In the genomic region with DNA sequence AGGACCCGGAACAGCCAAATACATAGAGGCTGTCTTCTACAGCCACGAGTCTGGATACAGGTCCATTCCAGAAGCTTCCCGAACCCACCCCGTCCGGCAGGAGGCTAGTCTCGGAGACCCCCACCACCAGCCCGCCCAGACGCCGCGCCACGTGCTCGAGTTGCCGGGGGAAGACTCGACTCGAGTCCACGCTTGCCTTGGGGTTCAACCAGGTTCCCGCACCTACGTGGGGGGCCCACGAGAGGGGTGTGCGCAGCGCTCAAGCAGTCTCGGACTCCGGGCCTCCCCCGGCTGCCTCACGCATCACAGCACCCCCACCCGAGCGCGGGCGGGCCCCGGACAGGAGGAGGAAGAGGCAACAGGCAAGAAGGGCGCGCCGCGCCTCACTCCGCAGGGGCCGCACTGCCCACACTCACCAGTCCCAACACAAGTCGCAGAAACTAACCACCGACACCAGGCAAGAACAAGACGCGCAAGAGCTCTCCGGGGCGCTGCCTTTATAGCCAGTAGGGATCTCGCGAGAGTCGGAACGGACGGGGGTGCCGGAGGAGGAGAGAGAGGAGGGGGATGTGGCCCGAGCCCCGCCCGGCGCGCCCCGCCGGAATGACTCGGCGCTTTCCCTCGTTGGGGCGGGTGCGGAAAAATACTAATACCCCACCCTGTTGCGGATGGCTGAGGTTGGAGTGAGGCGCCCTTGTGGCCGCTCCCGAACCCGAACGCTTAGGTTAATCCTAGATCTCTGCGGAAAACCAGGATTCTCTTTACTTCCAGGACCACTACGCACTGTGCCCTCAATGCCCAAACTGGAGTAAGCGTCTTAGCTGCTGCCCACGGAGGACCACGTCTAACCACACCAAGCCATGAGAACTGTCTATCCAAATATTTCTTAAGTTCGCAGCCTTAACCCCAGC, we compare ENCODE assay signal across 1 cellular context.
A peak's percentile ranks its signal among the peaks of the same experiment; 100 is the strongest.
TF ChIP-seq lines count a peak whose summit lies in the region.

A gene (minus strand): TSS at position 472 of the 911 bp plus-strand sequence. CDS start 2,841 bp downstream, outside the sequence.

TF ChIP-seq in H1, 55 proteins besides CTCF, POLR2A, EP300 and RAD21:
- TF ChIP-seq FOSL1 (IDR thresholded peaks at IDR 0.05; ENCODE audit: insufficient read depth, low read depth, low read length), result 0 out of 2 replicates have a peak, but pooled peaks have one; percentile 1
- no peak for TF ChIP-seq HDAC6 (IDR thresholded peaks at IDR 0.05; ENCODE audit: low read depth, low read length)
- peak; percentile 98 for TF ChIP-seq BACH1 (IDR thresholded peaks at IDR 0.05; ENCODE audit: low read length)
- peak; percentile 10 for TF ChIP-seq SAP30 (IDR thresholded peaks at IDR 0.05; ENCODE audit: insufficient read depth, insufficient replicate concordance, low read length)
- peak; percentile 99 for TF ChIP-seq TBP (IDR thresholded peaks at IDR 0.05; ENCODE audit: low read depth, low read length)
- TF ChIP-seq CHD2 (IDR thresholded peaks at IDR 0.05; ENCODE audit: low read length), result peak; percentile 100
- peak; percentile 99 for TF ChIP-seq TAF7 (optimal IDR thresholded peaks at IDR 0.05; ENCODE audit: borderline replicate concordance, low read depth, low read length)
- TF ChIP-seq, protein P1, sequence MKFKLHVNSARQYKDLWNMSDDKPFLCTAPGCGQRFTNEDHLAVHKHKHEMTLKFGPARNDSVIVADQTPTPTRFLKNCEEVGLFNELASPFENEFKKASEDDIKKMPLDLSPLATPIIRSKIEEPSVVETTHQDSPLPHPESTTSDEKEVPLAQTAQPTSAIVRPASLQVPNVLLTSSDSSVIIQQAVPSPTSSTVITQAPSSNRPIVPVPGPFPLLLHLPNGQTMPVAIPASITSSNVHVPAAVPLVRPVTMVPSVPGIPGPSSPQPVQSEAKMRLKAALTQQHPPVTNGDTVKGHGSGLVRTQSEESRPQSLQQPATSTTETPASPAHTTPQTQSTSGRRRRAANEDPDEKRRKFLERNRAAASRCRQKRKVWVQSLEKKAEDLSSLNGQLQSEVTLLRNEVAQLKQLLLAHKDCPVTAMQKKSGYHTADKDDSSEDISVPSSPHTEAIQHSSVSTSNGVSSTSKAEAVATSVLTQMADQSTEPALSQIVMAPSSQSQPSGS (IDR thresholded peaks at IDR 0.05; ENCODE audit: low read length), result peak; percentile 89; the same call in 1 of the 2 replicates
- TF ChIP-seq, protein P2, sequence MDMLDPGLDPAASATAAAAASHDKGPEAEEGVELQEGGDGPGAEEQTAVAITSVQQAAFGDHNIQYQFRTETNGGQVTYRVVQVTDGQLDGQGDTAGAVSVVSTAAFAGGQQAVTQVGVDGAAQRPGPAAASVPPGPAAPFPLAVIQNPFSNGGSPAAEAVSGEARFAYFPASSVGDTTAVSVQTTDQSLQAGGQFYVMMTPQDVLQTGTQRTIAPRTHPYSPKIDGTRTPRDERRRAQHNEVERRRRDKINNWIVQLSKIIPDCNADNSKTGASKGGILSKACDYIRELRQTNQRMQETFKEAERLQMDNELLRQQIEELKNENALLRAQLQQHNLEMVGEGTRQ (IDR thresholded peaks at IDR 0.05; ENCODE audit: low read length), result no peak
- no peak for TF ChIP-seq SIX5 (IDR thresholded peaks at IDR 0.05; ENCODE audit: low read depth, low read length)
- TF ChIP-seq POLR2AphosphoS5 (IDR thresholded peaks at IDR 0.05; ENCODE audit: low read depth, low read length), result peak; percentile 100
- 0 out of 2 replicates have a peak, but pooled peaks have one; percentile 77 for TF ChIP-seq RBBP5 (IDR thresholded peaks at IDR 0.05; ENCODE audit: borderline replicate concordance, low read depth, low read length)
- no peak for TF ChIP-seq CBX5 (IDR thresholded peaks at IDR 0.05; ENCODE audit: low read depth, low read length)
- TF ChIP-seq PHF8 (conservative IDR thresholded peaks at IDR 0.05; ENCODE audit: low read depth, low read length), result peak; percentile 93
- no peak; the same call in 1 of the 2 replicates for TF ChIP-seq RFX5 (IDR thresholded peaks at IDR 0.05; ENCODE audit: borderline replicate concordance, low read depth, low read length)
- peak; percentile 96; the same call in 1 of the 2 replicates for TF ChIP-seq MAFK (IDR thresholded peaks at IDR 0.05; ENCODE audit: low read depth, low read length)
- TF ChIP-seq BRCA1 (IDR thresholded peaks at IDR 0.05; ENCODE audit: low read depth, low read length), result peak; percentile 98
- peak; percentile 90 to 92; a peak in 3 of 4 replicates for TF ChIP-seq SIN3A (conservative IDR thresholded peaks at IDR 0.05 in 1 of 2, IDR thresholded peaks at IDR 0.05 in 1 of 2; ENCODE audit: low read depth in 1 of 2, low read length in 2 of 2)
- TF ChIP-seq CHD1 (IDR thresholded peaks at IDR 0.05; ENCODE audit: low read depth, low read length), result 0 out of 2 replicates have a peak, but pooled peaks have one; percentile 56
- TF ChIP-seq CTBP2 (IDR thresholded peaks at IDR 0.05; ENCODE audit: borderline replicate concordance, insufficient read depth, insufficient read length, low read length), result peak; percentile 39
- TF ChIP-seq, protein P3, sequence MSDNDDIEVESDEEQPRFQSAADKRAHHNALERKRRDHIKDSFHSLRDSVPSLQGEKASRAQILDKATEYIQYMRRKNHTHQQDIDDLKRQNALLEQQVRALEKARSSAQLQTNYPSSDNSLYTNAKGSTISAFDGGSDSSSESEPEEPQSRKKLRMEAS (IDR thresholded peaks at IDR 0.05), result 0 out of 2 replicates have a peak, but pooled peaks have one; percentile 46
- TF ChIP-seq SP4 (IDR thresholded peaks at IDR 0.05; ENCODE audit: low read length), result peak; percentile 75; the same call in 1 of the 2 replicates
- TF ChIP-seq ASH2L (IDR thresholded peaks at IDR 0.05; ENCODE audit: low read length), result peak; percentile 59
- peak; percentile 52; the same call in 1 of the 2 replicates for TF ChIP-seq JUND (IDR thresholded peaks at IDR 0.05; ENCODE audit: low read length)
- peak; percentile 51; the same call in 1 of the 2 replicates for TF ChIP-seq EGR1 (IDR thresholded peaks at IDR 0.05; ENCODE audit: borderline replicate concordance, low read depth, low read length)
- no peak for TF ChIP-seq BCL11A (IDR thresholded peaks at IDR 0.05; ENCODE audit: low read depth in 2 of 2, low read length in 2 of 2)
- TF ChIP-seq SP1 (IDR thresholded peaks at IDR 0.05; ENCODE audit: low read depth, low read length), result peak; percentile 70
- TF ChIP-seq SRF (IDR thresholded peaks at IDR 0.05; ENCODE audit: low read depth, low read length), result no peak
- TF ChIP-seq TEAD4 (IDR thresholded peaks at IDR 0.05; ENCODE audit: low read depth, low read length), result no peak
- TF ChIP-seq SP2 (IDR thresholded peaks at IDR 0.05; ENCODE audit: low read length), result no peak
- peak; percentile 99 for TF ChIP-seq GTF2F1 (IDR thresholded peaks at IDR 0.05; ENCODE audit: borderline replicate concordance, low read depth, low read length)
- no peak for TF ChIP-seq CEBPB (IDR thresholded peaks at IDR 0.05; ENCODE audit: low read depth, low read length)
- peak; percentile 100 for TF ChIP-seq TAF1 (IDR thresholded peaks at IDR 0.05; ENCODE audit: low read depth, low read length)
- TF ChIP-seq KDM4A (IDR thresholded peaks at IDR 0.05; ENCODE audit: low read depth, low read length, severe bottlenecking), result peak; percentile 99
- no peak for TF ChIP-seq KDM1A (IDR thresholded peaks at IDR 0.05; ENCODE audit: borderline replicate concordance, low read length)
- TF ChIP-seq NANOG (IDR thresholded peaks at IDR 0.05; ENCODE audit: insufficient read depth, low read depth, low read length, poor library complexity, severe bottlenecking), result peak; percentile 27
- no peak for TF ChIP-seq NRF1 (IDR thresholded peaks at IDR 0.05; ENCODE audit: low read depth, low read length)
- TF ChIP-seq YY1 (IDR thresholded peaks at IDR 0.05; ENCODE audit: low read depth, low read length), result peak; percentile 73
- TF ChIP-seq SUZ12 (IDR thresholded peaks at IDR 0.05; ENCODE audit: low read length), result no peak
